6 cellular contexts compared by ENCODE assay signal in genomic region chr7:102568620-102569019, GRCh38. TPM values are rescaled to one million over a fixed set of nuclear protein-coding genes. Genes with fewer than 3 reads are reported as not detected.
"Had no signal": no experiment of that assay in that cellular context is flagged by ENCODE, and none has a peak within 500 bp of the region (broad histone marks: within the 10 kb centered on the region; RNA-seq: fewer than 3 reads in every experiment).

No MANE protein-coding gene starts in this region.

RNA-seq across cellular contexts. Expression of gene SPDYE2, which starts 17.6 kb away (rescaled TPM):
- total RNA-seq: HT-29, LHCN-M2, MCF 10A, OCI-LY7, PC-3, SK-MEL-5 had no signal
